Comparison of ENCODE assay signal across 9 cellular contexts in genomic region chr20:53736122-53736756, GRCh38.
DNase-seq lines count a peak whose midpoint lies in the region; ATAC-seq and TF ChIP-seq lines count a peak whose summit lies in the region.
"Had no signal": no experiment of that assay in that cellular context is flagged by ENCODE, and none has a peak within 500 bp of the region (broad histone marks: within the 10 kb centered on the region; RNA-seq: fewer than 3 reads in every experiment).

No MANE protein-coding gene starts in this region.

- no peaks in the 10 kb centered on the region for H4K20me1 ChIP-seq in BLaER1 treated with 17β-estradiol and CSF1 and Interleukin-3, amounts not matched to agents 10 nM and 100 nM
- no peaks in the 10 kb centered on the region for H4K20me1 ChIP-seq in Loucy (ENCODE audit: insufficient read depth, low read length, poor library complexity, severe bottlenecking)

- H3K4me1 Mint-ChIP-seq in activated naive CD8-positive, alpha-beta T cell treated with anti-CD3 and anti-CD28 coated beads, Interleukin-2, amount 50 U/mL, for 24 hours: peaks cover 56% of the 10 kb centered on the region
- peaks cover 63% of the 10 kb centered on the region for H3K4me1 Mint-ChIP-seq in mesothelial cell of epicardium

- H3K4me3 ChIP-seq in BLaER1 treated with 17β-estradiol and CSF1 and Interleukin-3, amounts not matched to agents 10 nM and 100 nM: peak overlapping the region; percentile 11 to 55 (median 44); a peak in 12 of 20 replicates
- peak overlapping the region; percentile 45 for H3K4me3 ChIP-seq in Loucy (ENCODE audit: low read length, poor library complexity, severe bottlenecking)
- H3K4me3 ChIP-seq: lung had no signal

- TF ChIP-seq CTCF in Loucy (conservative IDR thresholded peaks at IDR 0.05; ENCODE audit: low read length): no peak
- no peak for TF ChIP-seq CTCF in mesothelial cell of epicardium (IDR thresholded peaks at IDR 0.05; ENCODE audit: unreplicated experiment)

- peaks cover 0 to 19% (median 11%) of the 10 kb centered on the region in 11 experiments; a peak in 12 of 22 replicates for H3K9me3 ChIP-seq in BLaER1 treated with 17β-estradiol and CSF1 and Interleukin-3, amounts not matched to agents 10 nM and 100 nM (replicated peaks in 1 of 11)
- no peaks in the 10 kb centered on the region for H3K9me3 ChIP-seq in Loucy (ENCODE audit: insufficient read depth, low read depth, low read length)

- no peaks in the 10 kb centered on the region for H3K36me3 Mint-ChIP-seq in activated naive CD8-positive, alpha-beta T cell treated with anti-CD3 and anti-CD28 coated beads, Interleukin-2, amount 50 U/mL, for 24 hours (ENCODE audit: low read depth)
- H3K36me3 Mint-ChIP-seq in mesothelial cell of epicardium: no peaks in the 10 kb centered on the region

- peak overlapping the region in 10 of 11 experiments; percentile 76 to 88 (median 85); a peak in 20 of 22 replicates for H3K9ac ChIP-seq in BLaER1 treated with 17β-estradiol and CSF1 and Interleukin-3, amounts not matched to agents 10 nM and 100 nM
- peak overlapping the region; percentile 37 for H3K9ac ChIP-seq in Loucy (ENCODE audit: low read depth, low read length, poor library complexity, severe bottlenecking)

- peaks cover 61 to 87% (median 76%) of the 10 kb centered on the region in 10 experiments for H3K4me1 ChIP-seq in BLaER1 treated with 17β-estradiol and CSF1 and Interleukin-3, amounts not matched to agents 10 nM and 100 nM
- peaks cover 43% of the 10 kb centered on the region for H3K4me1 ChIP-seq in Loucy (ENCODE audit: insufficient read depth, low read length, poor library complexity, severe bottlenecking)

- peak overlapping the region; percentile 56 for H3K4me3 Mint-ChIP-seq in activated naive CD8-positive, alpha-beta T cell treated with anti-CD3 and anti-CD28 coated beads, Interleukin-2, amount 50 U/mL, for 24 hours
- peak overlapping the region; percentile 64 for H3K4me3 Mint-ChIP-seq in mesothelial cell of epicardium

- peak overlapping the region; percentile 62 to 97 (median 95); a peak in 21 of 22 replicates for H3K27ac ChIP-seq in BLaER1 treated with 17β-estradiol and CSF1 and Interleukin-3, amounts not matched to agents 10 nM and 100 nM

- H3K27me3 Mint-ChIP-seq in activated naive CD8-positive, alpha-beta T cell treated with anti-CD3 and anti-CD28 coated beads, Interleukin-2, amount 50 U/mL, for 24 hours: no peaks in the 10 kb centered on the region
- no peaks in the 10 kb centered on the region for H3K27me3 Mint-ChIP-seq in mesothelial cell of epicardium (ENCODE audit: low read depth)

- no peaks in the 10 kb centered on the region for H3K9me2 ChIP-seq in Loucy (replicated peaks; ENCODE audit: low read depth, low read length)

- H2AFZ ChIP-seq in Loucy (ENCODE audit: low read length): peak overlapping the region; percentile 53

- DNase-seq in activated naive CD8-positive, alpha-beta T cell treated with anti-CD3 and anti-CD28 coated beads, Interleukin-2, amount 50 U/mL, for 24 hours: no peak
- no peak for DNase-seq in mesothelial cell of epicardium (ENCODE audit: low spot score in 2 of 2, unreplicated experiment in 2 of 2)
- no peak for DNase-seq in HPDE6-E6E7 (ENCODE audit: extremely low spot score)
- no peak for DNase-seq in left lobe of liver (ENCODE audit: low spot score)
- no peak for DNase-seq in putamen (ENCODE audit: low spot score)

- no peaks in the 10 kb centered on the region for H3K79me2 ChIP-seq in Loucy (ENCODE audit: insufficient read depth, low read length)

- no peak for ATAC-seq in activated naive CD8-positive, alpha-beta T cell treated with anti-CD3 and anti-CD28 coated beads, Interleukin-2, amount 50 U/mL, for 24 hours
- ATAC-seq in GM19351 (IDR thresholded peaks at IDR 0.05; ENCODE audit: unreplicated experiment): no peak
- ATAC-seq in left lobe of liver: no peak

- peak overlapping the region; percentile 80 to 93 (median 88) for H3K4me2 ChIP-seq in BLaER1 treated with 17β-estradiol and CSF1 and Interleukin-3, amounts not matched to agents 10 nM and 100 nM
- peak overlapping the region; percentile 64 for H3K4me2 ChIP-seq in Loucy (ENCODE audit: low read depth, low read length, poor library complexity, severe bottlenecking)

- no peaks in the 10 kb centered on the region for H3K36me3 ChIP-seq in BLaER1 treated with 17β-estradiol and CSF1 and Interleukin-3, amounts not matched to agents 10 nM and 100 nM
- no peaks in the 10 kb centered on the region for H3K36me3 ChIP-seq in Loucy (ENCODE audit: insufficient read depth, low read length)

- no peaks in the 10 kb centered on the region for H3F3A ChIP-seq in Loucy (ENCODE audit: low read depth)

- no peaks in the 10 kb centered on the region for H3K9me3 Mint-ChIP-seq in activated naive CD8-positive, alpha-beta T cell treated with anti-CD3 and anti-CD28 coated beads, Interleukin-2, amount 50 U/mL, for 24 hours
- H3K9me3 Mint-ChIP-seq in mesothelial cell of epicardium: no peaks in the 10 kb centered on the region

- H3K27me3 ChIP-seq in BLaER1 treated with 17β-estradiol and CSF1 and Interleukin-3, amounts not matched to agents 10 nM and 100 nM: no peaks in the 10 kb centered on the region
- H3K27me3 ChIP-seq in Loucy (ENCODE audit: insufficient read depth, low read length, poor library complexity, severe bottlenecking): no peaks in the 10 kb centered on the region

- peak overlapping the region; percentile 83 for H3K27ac Mint-ChIP-seq in activated naive CD8-positive, alpha-beta T cell treated with anti-CD3 and anti-CD28 coated beads, Interleukin-2, amount 50 U/mL, for 24 hours
- peak overlapping the region; percentile 97 for H3K27ac Mint-ChIP-seq in mesothelial cell of epicardium
